ENCODE assay signal across 3 cellular contexts in genomic region chr2:19231625-19232024, GRCh38.
TF ChIP-seq lines count a peak whose summit lies in the region.

No MANE protein-coding gene starts in this region.

TF ChIP-seq in HEK293, 187 proteins besides CTCF, POLR2A, EP300 and RAD21:
- TF ChIP-seq ZNF24 (tag by site-specific recombination; IDR thresholded peaks at IDR 0.05) (0 out of 2 replicates have a peak, but pooled peaks have one; percentile 30), ZNF274 (IDR thresholded peaks at IDR 0.05; ENCODE audit: low read length) (no peak), ZNF274 (tag by site-specific recombination; IDR thresholded peaks at IDR 0.05; ENCODE audit: borderline replicate concordance) (no peak)

TF ChIP-seq in K562, 482 proteins besides CTCF, POLR2A, EP300 and RAD21:
- TF ChIP-seq ZNF24 (IDR thresholded peaks at IDR 0.05): peak; percentile 53; the same call in 1 of the 2 replicates
- TF ChIP-seq AFF1 (IDR thresholded peaks at IDR 0.05; ENCODE audit: low read depth in 1 of 2, partially characterized antibody in 2 of 2): no peak

TF ChIP-seq in H1, 55 proteins besides CTCF, POLR2A, EP300 and RAD21:
- TF ChIP-seq CHD1 (IDR thresholded peaks at IDR 0.05; ENCODE audit: low read depth, low read length) (no peak), USF2 (IDR thresholded peaks at IDR 0.05; ENCODE audit: low read length) (no peak), POU5F1 (IDR thresholded peaks at IDR 0.05; ENCODE audit: low read depth, low read length) (no peak), SP2 (IDR thresholded peaks at IDR 0.05; ENCODE audit: low read length) (no peak), SIX5 (IDR thresholded peaks at IDR 0.05; ENCODE audit: low read depth, low read length) (no peak), NANOG (IDR thresholded peaks at IDR 0.05; ENCODE audit: insufficient read depth, low read depth, low read length, poor library complexity, severe bottlenecking) (no peak), ATF2 (IDR thresholded peaks at IDR 0.05; ENCODE audit: low read length) (no peak), TAF7 (optimal IDR thresholded peaks at IDR 0.05; ENCODE audit: borderline replicate concordance, low read depth, low read length) (no peak), CBX5 (IDR thresholded peaks at IDR 0.05; ENCODE audit: low read depth, low read length) (no peak), TBP (IDR thresholded peaks at IDR 0.05; ENCODE audit: low read depth, low read length) (no peak), JUND (IDR thresholded peaks at IDR 0.05; ENCODE audit: low read length) (no peak), BCL11A (IDR thresholded peaks at IDR 0.05; ENCODE audit: low read depth in 2 of 2, low read length in 2 of 2) (no peak), E2F6 (IDR thresholded peaks at IDR 0.05) (no peak), SAP30 (IDR thresholded peaks at IDR 0.05; ENCODE audit: insufficient read depth, insufficient replicate concordance, low read length) (no peak), CHD2 (IDR thresholded peaks at IDR 0.05; ENCODE audit: low read length) (no peak), TCF12 (IDR thresholded peaks at IDR 0.05; ENCODE audit: low read depth, low read length) (no peak), BACH1 (IDR thresholded peaks at IDR 0.05; ENCODE audit: low read length) (no peak)
